In the genomic region with DNA sequence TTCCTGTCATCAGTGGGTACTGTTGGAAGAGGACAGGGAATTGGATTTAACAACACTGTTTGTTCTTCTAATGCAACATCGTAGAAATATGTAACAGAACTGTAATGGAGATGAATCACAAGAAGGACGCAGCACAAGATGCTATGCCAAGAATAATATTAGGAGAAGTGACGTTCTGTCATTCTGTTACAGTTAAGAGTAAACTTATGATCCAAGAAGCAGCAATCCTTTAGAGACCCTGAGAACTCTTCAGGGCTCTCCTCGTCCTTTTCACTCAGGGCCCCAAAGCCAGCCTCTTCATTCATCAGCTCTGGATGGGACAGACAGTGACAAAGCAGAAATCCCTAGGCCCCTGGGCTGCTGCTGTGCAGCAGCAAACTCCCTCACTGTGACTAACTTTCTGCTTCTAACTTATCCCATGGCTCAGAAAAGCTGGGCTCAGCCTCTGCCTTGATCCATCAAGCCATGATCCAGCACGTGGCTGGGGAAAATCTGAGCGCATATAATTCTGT, we compare ENCODE assay signal across 13 cellular contexts. TPM values are rescaled to one million over a fixed set of nuclear protein-coding genes. Genes with fewer than 3 reads are reported as not detected.
DNase-seq lines count a peak whose midpoint lies in the region; ATAC-seq and TF ChIP-seq lines count a peak whose summit lies in the region.
"Had no signal": no experiment of that assay in that cellular context is flagged by ENCODE, and none has a peak within 500 bp of the region (broad histone marks: within the 10 kb centered on the region; RNA-seq: fewer than 3 reads in every experiment).

No MANE protein-coding gene starts in this region.

- TF ChIP-seq CTCF in psoas muscle (IDR thresholded peaks at IDR 0.05), result no peak

- no peaks in the 10 kb centered on the region for H3K9me3 Mint-ChIP-seq in CD8-positive, alpha-beta memory T cell

- no peaks in the 10 kb centered on the region for H3K9me3 ChIP-seq in CD8-positive, alpha-beta memory T cell (ENCODE audit: low read length)
- H3K9me3 ChIP-seq in SJSA1 (replicated peaks) (no peaks in the 10 kb centered on the region), psoas muscle (no peaks in the 10 kb centered on the region)

- no peak overlapping the region for H3K4me3 Mint-ChIP-seq in CD8-positive, alpha-beta memory T cell
- H3K4me3 Mint-ChIP-seq: activated naive CD8-positive, alpha-beta T cell treated with anti-CD3 and anti-CD28 coated beads, Interleukin-2, amount 10 ng/mL, durations not matched to agents 7 days and 5 days had no signal

- H3K36me3 Mint-ChIP-seq in CD8-positive, alpha-beta memory T cell, result no peaks in the 10 kb centered on the region
- H3K36me3 Mint-ChIP-seq: activated naive CD8-positive, alpha-beta T cell treated with anti-CD3 and anti-CD28 coated beads, Interleukin-2, amount 10 ng/mL, durations not matched to agents 7 days and 5 days had no signal

- DNase-seq in CD8-positive, alpha-beta memory T cell, result no peak
- DNase-seq in SJSA1 (ENCODE audit: low read depth in 1 of 2, low spot score in 2 of 2) (peak; percentile 68 to 86), fibroblast of the conjunctiva (ENCODE audit: low read depth) (peak; percentile 92), psoas muscle (no peak), NCI-H1048 (lab: John Stamatoyannopoulos, UW) (no peak)
- DNase-seq: activated CD4-positive, alpha-beta T cell treated with anti-CD3 and anti-CD28 coated beads for 1 hour; activated naive CD8-positive, alpha-beta T cell treated with anti-CD3 and anti-CD28 coated beads, Interleukin-2, amount 10 ng/mL, durations not matched to agents 7 days and 5 days; hypothalamus; stimulated activated naive CD4-positive, alpha-beta T cell treated with Interleukin-2 at 50 U/mL for 16 hours had no signal

- H3K4me1 ChIP-seq in CD8-positive, alpha-beta memory T cell (ENCODE audit: insufficient read depth, low read length), result no peaks in the 10 kb centered on the region
- H3K4me1 ChIP-seq in SJSA1 (replicated peaks), result peaks cover 44% of the 10 kb centered on the region
- H3K4me1 ChIP-seq in psoas muscle, result peaks cover 28% of the 10 kb centered on the region

- WGBS in psoas muscle, 3 donors, result 29 to 64% (median 30%) methylated on average over 6 of the region's 6 CpGs

- no peaks in the 10 kb centered on the region for H3K36me3 ChIP-seq in CD8-positive, alpha-beta memory T cell (ENCODE audit: insufficient read depth, low read length)
- H3K36me3 ChIP-seq in SJSA1, result no peaks in the 10 kb centered on the region
- no peaks in the 10 kb centered on the region for H3K36me3 ChIP-seq in psoas muscle (ENCODE audit: insufficient read depth in 1 of 2, low read depth in 1 of 2)

- ATAC-seq in psoas muscle (peak; percentile 40 to 86 (median 65)), GM19351 (IDR thresholded peaks at IDR 0.05; ENCODE audit: unreplicated experiment) (no peak), HG03095 (IDR thresholded peaks at IDR 0.05; ENCODE audit: unreplicated experiment) (no peak), HG03175 (IDR thresholded peaks at IDR 0.05; ENCODE audit: unreplicated experiment) (no peak)

- H3K27me3 ChIP-seq in CD8-positive, alpha-beta memory T cell (ENCODE audit: insufficient read depth, low read length, poor library complexity, severe bottlenecking), result no peaks in the 10 kb centered on the region
- H3K27me3 ChIP-seq in SJSA1 (replicated peaks), result no peaks in the 10 kb centered on the region
- no peaks in the 10 kb centered on the region for H3K27me3 ChIP-seq in psoas muscle (ENCODE audit: insufficient read depth in 3 of 3, low read length in 2 of 3)

- H3K27ac ChIP-seq in CD8-positive, alpha-beta memory T cell (ENCODE audit: low read depth, low read length), result peak overlapping the region; percentile 2
- H3K27ac ChIP-seq in SJSA1 (peak overlapping the region; percentile 87), psoas muscle (peak overlapping the region; percentile 56)

- POLR2A ChIA-PET in CD8-positive, alpha-beta memory T cell (lab: Charles Lee), result no interaction called here

- no peak overlapping the region for H3K27ac Mint-ChIP-seq in CD8-positive, alpha-beta memory T cell
- H3K27ac Mint-ChIP-seq: activated naive CD8-positive, alpha-beta T cell treated with anti-CD3 and anti-CD28 coated beads, Interleukin-2, amount 10 ng/mL, durations not matched to agents 7 days and 5 days; progenitor cell of endocrine pancreas had no signal

- no peak overlapping the region for H3K4me3 ChIP-seq in CD8-positive, alpha-beta memory T cell (ENCODE audit: low read length)
- H3K4me3 ChIP-seq in SJSA1, result no peak overlapping the region
- no peak overlapping the region for H3K4me3 ChIP-seq in psoas muscle

- CTCF ChIA-PET in CD8-positive, alpha-beta memory T cell (lab: Charles Lee), result no interaction called here

- H3K27me3 Mint-ChIP-seq in CD8-positive, alpha-beta memory T cell, result peaks cover 6 to 10% of the 10 kb centered on the region in 2 donors

- intact Hi-C loops in psoas muscle (cut with DNase I), result no loop called here

- H3K4me1 Mint-ChIP-seq in CD8-positive, alpha-beta memory T cell, result no peaks in the 10 kb centered on the region

RNA-seq across cellular contexts. Expression of gene IL6, which starts 8.7 kb away (rescaled TPM):
- total RNA-seq in CD8-positive, alpha-beta memory T cell, result 1 to 10 TPM in 1 of 2 experiments, under 1 TPM in 1; 0.72 to 1.7 TPM
- polyA plus RNA-seq in CD8-positive, alpha-beta memory T cell, result not detected
- 3.3 and 5.8 TPM in 2 replicates for total RNA-seq in SJSA1 (2014; rRNA removed; shearing (Covaris generic))
- 1 to 10 TPM in 2 of 4 donors, under 1 TPM in 1, not detected in 1; 0.99 to 4.6 (median 2.1) TPM for total RNA-seq in psoas muscle
- polyA plus RNA-seq in psoas muscle, result 1 to 10 TPM in 1 of 3 donors, under 1 TPM in 2; 0.51 to 4.1 (median 0.91) TPM
- total RNA-seq: progenitor cell of endocrine pancreas had no signal

Comparison
In these comparisons a context has a peak if more than half of its experiments do, and no peak if none do; other contexts are left out.
1. DNase-seq: peak in SJSA1 (2 of 2) and fibroblast of the conjunctiva (single experiment); none in CD8-positive, alpha-beta memory T cell (0 of 5), psoas muscle (0 of 2) and NCI-H1048 (single experiment).
2. H3K27ac ChIP-seq: peak in every context shown above with its lines; median percentile 87 in SJSA1; 56 in psoas muscle; 2 in CD8-positive, alpha-beta memory T cell.
3. ATAC-seq: peak in psoas muscle (4 of 4); none in GM19351 (single experiment), HG03095 (single experiment) and HG03175 (single experiment).